19 cellular contexts compared by ENCODE assay signal in the genomic region with DNA sequence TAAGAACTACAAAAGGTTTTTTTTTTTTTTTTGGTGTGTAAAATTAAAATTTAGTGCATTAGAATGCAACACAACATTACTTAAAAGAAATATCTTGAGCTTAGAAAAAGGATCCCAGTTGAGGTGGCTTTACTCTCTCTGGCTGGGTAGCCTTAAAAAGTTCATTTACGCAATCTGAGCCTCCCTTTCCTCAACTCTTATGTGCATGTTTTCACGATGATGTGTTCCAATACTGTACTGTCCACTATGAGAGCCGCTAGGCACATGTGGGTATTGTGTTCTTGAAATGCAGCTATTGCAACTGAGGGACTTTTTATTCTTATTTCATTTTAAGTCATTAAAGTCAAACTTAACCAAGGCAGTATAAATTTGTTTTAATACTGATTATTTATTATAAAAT.
DNase-seq lines count a peak whose midpoint lies in the region; ATAC-seq and TF ChIP-seq lines count a peak whose summit lies in the region.
"Had no signal": no experiment of that assay in that cellular context is flagged by ENCODE, and none has a peak within 500 bp of the region (broad histone marks: within the 10 kb centered on the region; RNA-seq: fewer than 3 reads in every experiment).

No MANE protein-coding gene starts in this region.

- H3K27ac ChIP-seq in sigmoid colon, result no peak overlapping the region
- H3K27ac ChIP-seq: epithelial cell of prostate, heart right ventricle had no signal

- H3K36me3 ChIP-seq in sigmoid colon, result no peaks in the 10 kb centered on the region
- H3K36me3 ChIP-seq: heart right ventricle had no signal

- H3K27me3 ChIP-seq in sigmoid colon, result no peaks in the 10 kb centered on the region
- H3K27me3 ChIP-seq: heart right ventricle had no signal

- TF ChIP-seq CTCF in AG10803 (conservative IDR thresholded peaks at IDR 0.05; ENCODE audit: low read length) (no peak), cardiac fibroblast (IDR thresholded peaks at IDR 0.05; ENCODE audit: low read depth, low read length) (no peak), sigmoid colon (IDR thresholded peaks at IDR 0.05) (no peak)

- TF ChIP-seq POLR2A in GM18505 (IDR thresholded peaks at IDR 0.05; ENCODE audit: borderline replicate concordance, extremely low read depth, insufficient read depth, insufficient read length), result no peak
- no peak for TF ChIP-seq POLR2A in sigmoid colon (IDR thresholded peaks at IDR 0.05)

- peak; percentile 67 for DNase-seq in AG10803 (ENCODE audit: low read depth)
- peak; percentile 76 for DNase-seq in M059J (ENCODE audit: low read depth)
- peak; percentile 31 to 86 for DNase-seq in cardiac fibroblast (ENCODE audit: low read depth in 2 of 2)
- peak; percentile 55 for DNase-seq in myocyte (ENCODE audit: low read depth)
- DNase-seq in C1 segment of cervical spinal cord (lab: John Stamatoyannopoulos, UW), result no peak
- no peak for DNase-seq in nucleus accumbens (lab: John Stamatoyannopoulos, UW)
- no peak for DNase-seq in sigmoid colon
- DNase-seq: activated CD4-positive, alpha-beta T cell treated with anti-CD3 and anti-CD28 coated beads, Interleukin-2, amount 10 ng/mL, durations not matched to agents 24 days and 14 days; activated CD8-positive, alpha-beta memory T cell treated with anti-CD3 and anti-CD28 coated beads, Interleukin-2, amount 50 U/mL, for 48 hours; AML-193; dermis blood vessel endothelial cell; heart right ventricle; Kasumi-1; midbrain; NCI-H748 treated with DMSO at 0.1 percent for 48 hours; right cardiac atrium had no signal

- no peaks in the 10 kb centered on the region for H3K9me3 ChIP-seq in sigmoid colon
- H3K9me3 ChIP-seq: heart right ventricle had no signal

- no peaks in the 10 kb centered on the region for H3K4me1 ChIP-seq in sigmoid colon
- H3K4me1 ChIP-seq: heart right ventricle had no signal

- intact Hi-C loops in sigmoid colon (cut with DNase I), result no loop called here

- TF ChIP-seq EP300 in sigmoid colon (IDR thresholded peaks at IDR 0.05), result no peak

- ATAC-seq in GM18505 (IDR thresholded peaks at IDR 0.05; ENCODE audit: unreplicated experiment), result no peak
- ATAC-seq: heart right ventricle, right cardiac atrium had no signal

- WGBS in sigmoid colon, 2 donors, result 87 to 96% methylated on average over 3 of the region's 3 CpGs

- H3K4me3 ChIP-seq in AG10803 (ENCODE audit: low read length), result no peak overlapping the region
- H3K4me3 ChIP-seq in cardiac fibroblast (replicated peaks in 1 of 2; ENCODE audit: low read depth in 2 of 2, low read length in 2 of 2), result no peak overlapping the region
- H3K4me3 ChIP-seq in sigmoid colon, result no peak overlapping the region
- H3K4me3 ChIP-seq: GM23338, heart right ventricle had no signal

Comparison
In these comparisons a context has a peak if more than half of its experiments do, and no peak if none do; other contexts are left out.
1. DNase-seq: peak in AG10803 (single experiment), M059J (single experiment), cardiac fibroblast (2 of 2) and myocyte (single experiment); none in C1 segment of cervical spinal cord (0 of 14), nucleus accumbens (0 of 56) and sigmoid colon (single experiment).